ENCODE assay signal across 8 cellular contexts in genomic region chr4:71229477-71230257, GRCh38.
DNase-seq lines count a peak whose midpoint lies in the region; FAIRE-seq and TF ChIP-seq lines count a peak whose summit lies in the region.

No MANE protein-coding gene starts in this region.

- no peak overlapping the region for H4K5ac ChIP-seq in H1 (ENCODE audit: insufficient read length, low read depth, low read length)

- H2AK5ac ChIP-seq in H1 (ENCODE audit: low read depth, low read length), result no peak overlapping the region

- TF ChIP-seq EP300 in H1 (IDR thresholded peaks at IDR 0.05; ENCODE audit: borderline replicate concordance in 1 of 2, low read depth in 2 of 2, low read length in 2 of 2), result no peak

- no peaks in the 10 kb centered on the region for H3K36me3 Mint-ChIP-seq in mesothelial cell of epicardium
- no peaks in the 10 kb centered on the region for H3K36me3 Mint-ChIP-seq in activated T-cell treated with anti-CD3 and anti-CD28 coated beads, Interleukin-2, amount 50 U/mL, for 24 hours (ENCODE audit: low read depth)
- H3K36me3 Mint-ChIP-seq in CD8-positive, alpha-beta memory T cell, result peaks cover 0 to under 1% (median 0%) of the 10 kb centered on the region in 3 donors

- FAIRE-seq in H1 (lab: Jason Lieb, UNC), result peak; percentile 62

- no peak overlapping the region for H3K18ac ChIP-seq in H1 (ENCODE audit: extremely low read depth, low read length)

- no peaks in the 10 kb centered on the region for H3K9me3 Mint-ChIP-seq in mesothelial cell of epicardium
- no peaks in the 10 kb centered on the region for H3K9me3 Mint-ChIP-seq in activated T-cell treated with anti-CD3 and anti-CD28 coated beads, Interleukin-2, amount 50 U/mL, for 24 hours
- H3K9me3 Mint-ChIP-seq in CD8-positive, alpha-beta memory T cell, result no peaks in the 10 kb centered on the region

- H3K79me1 ChIP-seq in H1 (ENCODE audit: low read depth, low read length), result no peaks in the 10 kb centered on the region

- H2BK120ac ChIP-seq in H1 (replicated peaks; ENCODE audit: low read depth, low read length), result no peak overlapping the region

- no peak overlapping the region for H2BK20ac ChIP-seq in H1 (ENCODE audit: low read length)

- H3K27ac ChIP-seq in GM23248 (no peak overlapping the region), OCI-LY3 (ENCODE audit: low read length) (no peak overlapping the region), H1 (ENCODE audit: low read depth, low read length) (no peak overlapping the region)
- no peak overlapping the region for H3K27ac ChIP-seq in CD8-positive, alpha-beta memory T cell (ENCODE audit: low read depth, low read length)

- H3F3A ChIP-seq in GM23248 (ENCODE audit: insufficient read depth), result peaks cover 12% of the 10 kb centered on the region; the same call in 1 of the 2 replicates

- CTCF ChIA-PET in H1 (lab: Charles Lee; ENCODE audit: partially characterized antibody), result interaction anchor here (0.6 to 5.7 kb wide), 49 partner anchors 10 to 1713 kb away, joined by 3 to 69 read pairs (median 3); no protein-coding TSS in a partner anchor
- CTCF ChIA-PET in CD8-positive, alpha-beta memory T cell (lab: Charles Lee), result interaction anchor here (0.7 to 1.5 kb wide), 2 partner anchors 8 to 32 kb away, joined by 3 read pairs; no protein-coding TSS in a partner anchor

- H3K4me3 Mint-ChIP-seq in mesothelial cell of epicardium, result peak overlapping the region; percentile 11
- H3K4me3 Mint-ChIP-seq in activated T-cell treated with anti-CD3 and anti-CD28 coated beads, Interleukin-2, amount 50 U/mL, for 24 hours, result no peak overlapping the region
- no peak overlapping the region for H3K4me3 Mint-ChIP-seq in CD8-positive, alpha-beta memory T cell

- no peak overlapping the region for H2AFZ ChIP-seq in GM23248
- no peak overlapping the region for H2AFZ ChIP-seq in OCI-LY3 (ENCODE audit: low read depth, low read length)
- peak overlapping the region; percentile 78; the same call in 1 of the 2 replicates for H2AFZ ChIP-seq in H1 (ENCODE audit: low read length)

- H4K8ac ChIP-seq in H1 (ENCODE audit: extremely low read depth, insufficient read depth, low read length), result no peak overlapping the region

- no peak overlapping the region for H3K56ac ChIP-seq in H1 (replicated peaks; ENCODE audit: insufficient read length, low read depth, low read length)

- H3K4me2 ChIP-seq in GM23248 (ENCODE audit: unreplicated experiment) (no peak overlapping the region), OCI-LY3 (ENCODE audit: low read length) (peak overlapping the region; percentile 54), H1 (ENCODE audit: insufficient read depth in 1 of 2, low read depth in 2 of 2, low read length in 2 of 2) (no peak overlapping the region; a peak in 1 of 4 replicates)

- H3K9me2 ChIP-seq in GM23248 (ENCODE audit: insufficient read depth), result no peaks in the 10 kb centered on the region

- no peak overlapping the region for H3K4ac ChIP-seq in H1 (replicated peaks; ENCODE audit: insufficient read length, low read depth, low read length)

- TF ChIP-seq CTCF in OCI-LY3 (IDR thresholded peaks at IDR 0.05; ENCODE audit: low read depth, low read length), result peak; percentile 68
- peak; percentile 51 to 66 (median 60) for TF ChIP-seq CTCF in H1 (IDR thresholded peaks at IDR 0.05; ENCODE audit: control extremely low read depth in 1 of 3, insufficient read depth in 1 of 3, low read depth in 1 of 3, low read length in 3 of 3)
- TF ChIP-seq CTCF in mesothelial cell of epicardium (IDR thresholded peaks at IDR 0.05; ENCODE audit: unreplicated experiment), result peak; percentile 43

- H3K14ac ChIP-seq in H1 (ENCODE audit: insufficient read length), result no peak overlapping the region

- no peak overlapping the region for H2BK15ac ChIP-seq in H1 (ENCODE audit: low read length)

- H3K23me2 ChIP-seq in H1 (ENCODE audit: low read depth, low read length), result no peaks in the 10 kb centered on the region

- peaks cover 48% of the 10 kb centered on the region for H3K4me1 Mint-ChIP-seq in mesothelial cell of epicardium
- H3K4me1 Mint-ChIP-seq in activated T-cell treated with anti-CD3 and anti-CD28 coated beads, Interleukin-2, amount 50 U/mL, for 24 hours (ENCODE audit: low read depth), result no peaks in the 10 kb centered on the region
- peaks cover 0 to 6% (median 2%) of the 10 kb centered on the region in 3 donors for H3K4me1 Mint-ChIP-seq in CD8-positive, alpha-beta memory T cell

- H3K9ac ChIP-seq in GM23248, result no peak overlapping the region
- no peak overlapping the region for H3K9ac ChIP-seq in OCI-LY3 (ENCODE audit: low read length)
- no peak overlapping the region for H3K9ac ChIP-seq in H1 (replicated peaks in 1 of 4; ENCODE audit: extremely low read depth in 1 of 4, low read depth in 3 of 4, low read length in 3 of 4)

- H4K91ac ChIP-seq in H1 (replicated peaks; ENCODE audit: insufficient read length, low read length), result no peak overlapping the region

- POLR2A ChIA-PET in H1 (lab: Charles Lee; ENCODE audit: partially characterized antibody), result no interaction called here
- POLR2A ChIA-PET in CD8-positive, alpha-beta memory T cell (lab: Charles Lee), result no interaction called here

- H3K27me3 Mint-ChIP-seq in mesothelial cell of epicardium (ENCODE audit: low read depth), result no peaks in the 10 kb centered on the region
- peaks cover 3% of the 10 kb centered on the region for H3K27me3 Mint-ChIP-seq in activated T-cell treated with anti-CD3 and anti-CD28 coated beads, Interleukin-2, amount 50 U/mL, for 24 hours
- H3K27me3 Mint-ChIP-seq in CD8-positive, alpha-beta memory T cell, result peaks cover 0 to 4% of the 10 kb centered on the region in 2 donors

- peaks cover 17% of the 10 kb centered on the region for H3K4me1 ChIP-seq in GM23248 (ENCODE audit: insufficient read depth)
- peaks cover 12% of the 10 kb centered on the region for H3K4me1 ChIP-seq in OCI-LY3 (ENCODE audit: low read length)
- peaks cover 0 to 9% (median 5%) of the 10 kb centered on the region in 4 experiments; a peak in 4 of 7 replicates for H3K4me1 ChIP-seq in H1 (replicated peaks in 1 of 4; ENCODE audit: control insufficient read depth in 3 of 4, insufficient read depth in 4 of 4, low read length in 3 of 4)
- H3K4me1 ChIP-seq in CD8-positive, alpha-beta memory T cell (ENCODE audit: insufficient read depth, low read length), result no peaks in the 10 kb centered on the region

- peak; percentile 68 for DNase-seq in DMS 273 (lab: John Stamatoyannopoulos, UW; ENCODE audit: unreplicated experiment)
- peak; percentile 79 for DNase-seq in GM23248
- DNase-seq in H1 (ENCODE audit: low read depth in 1 of 2, low spot score in 2 of 2), result peak in 1 of 2 experiments; percentile 5
- peak in 1 of 2 experiments; percentile 41 for DNase-seq in mesothelial cell of epicardium (ENCODE audit: low spot score in 2 of 2, unreplicated experiment in 2 of 2)
- no peak for DNase-seq in activated T-cell treated with anti-CD3 and anti-CD28 coated beads, Interleukin-2, amount 50 U/mL, for 24 hours
- no peak for DNase-seq in CD8-positive, alpha-beta memory T cell
- no peak for DNase-seq in NCI-H146 (lab: John Stamatoyannopoulos, UW)

- H3K27ac Mint-ChIP-seq in mesothelial cell of epicardium, result peak overlapping the region; percentile 28
- no peak overlapping the region for H3K27ac Mint-ChIP-seq in activated T-cell treated with anti-CD3 and anti-CD28 coated beads, Interleukin-2, amount 50 U/mL, for 24 hours
- H3K27ac Mint-ChIP-seq in CD8-positive, alpha-beta memory T cell, result peak overlapping the region in 1 of 8 donors; percentile 24

- no peak overlapping the region for H3K23ac ChIP-seq in H1 (ENCODE audit: insufficient read length)

- H3K79me2 ChIP-seq in GM23248 (ENCODE audit: insufficient read depth) (no peaks in the 10 kb centered on the region; the same call in 1 of the 2 replicates), OCI-LY3 (ENCODE audit: low read length) (no peaks in the 10 kb centered on the region), H1 (ENCODE audit: control insufficient read depth in 1 of 2, insufficient read depth in 2 of 2, low read length in 2 of 2) (no peaks in the 10 kb centered on the region)

- H3K9me3 ChIP-seq in GM23248 (ENCODE audit: low read depth), result no peaks in the 10 kb centered on the region
- H3K9me3 ChIP-seq in OCI-LY3 (ENCODE audit: insufficient read depth, low read length), result no peaks in the 10 kb centered on the region
- no peaks in the 10 kb centered on the region for H3K9me3 ChIP-seq in H1 (ENCODE audit: insufficient read depth in 2 of 2, low read depth in 1 of 2, low read length in 1 of 2)
- no peaks in the 10 kb centered on the region for H3K9me3 ChIP-seq in CD8-positive, alpha-beta memory T cell (ENCODE audit: low read length)

- no peaks in the 10 kb centered on the region for H3K36me3 ChIP-seq in GM23248 (ENCODE audit: low read depth)
- H3K36me3 ChIP-seq in OCI-LY3 (replicated peaks; ENCODE audit: low read depth, low read length), result no peaks in the 10 kb centered on the region
- H3K36me3 ChIP-seq in H1 (ENCODE audit: control insufficient read depth in 2 of 4, insufficient read depth in 4 of 4, low read length in 3 of 4), result no peaks in the 10 kb centered on the region
- H3K36me3 ChIP-seq in CD8-positive, alpha-beta memory T cell (ENCODE audit: insufficient read depth, low read length), result no peaks in the 10 kb centered on the region

- peak; percentile 70 to 72 for TF ChIP-seq RAD21 in H1 (IDR thresholded peaks at IDR 0.05 in 1 of 2, conservative IDR thresholded peaks at IDR 0.05 in 1 of 2; ENCODE audit: low read depth in 2 of 2, low read length in 2 of 2)

- H3K4me3 ChIP-seq in GM23248 (no peak overlapping the region), OCI-LY3 (ENCODE audit: low read length) (no peak overlapping the region), H1 (ENCODE audit: extremely low read depth in 1 of 4, insufficient read depth in 2 of 4, low read depth in 3 of 4, low read length in 4 of 4) (no peak overlapping the region)
- no peak overlapping the region for H3K4me3 ChIP-seq in CD8-positive, alpha-beta memory T cell (ENCODE audit: low read length)

- H4K20me1 ChIP-seq in GM23248 (ENCODE audit: insufficient read depth) (no peaks in the 10 kb centered on the region), OCI-LY3 (ENCODE audit: insufficient read depth, low read length) (no peaks in the 10 kb centered on the region), H1 (replicated peaks in 1 of 2; ENCODE audit: control insufficient read depth in 1 of 2, insufficient read depth in 2 of 2, low read length in 2 of 2) (no peaks in the 10 kb centered on the region)

- H3K27me3 ChIP-seq in GM23248 (replicated peaks; ENCODE audit: insufficient read depth), result no peaks in the 10 kb centered on the region
- H3K27me3 ChIP-seq in OCI-LY3 (ENCODE audit: low read depth, low read length), result peaks cover 21% of the 10 kb centered on the region
- H3K27me3 ChIP-seq in H1 (replicated peaks in 1 of 4; ENCODE audit: control insufficient read depth in 3 of 4, extremely low read depth in 1 of 4, insufficient read depth in 3 of 4, low read length in 3 of 4), result no peaks in the 10 kb centered on the region
- H3K27me3 ChIP-seq in CD8-positive, alpha-beta memory T cell (ENCODE audit: insufficient read depth, low read length, poor library complexity, severe bottlenecking), result no peaks in the 10 kb centered on the region

- 36 to 41% methylated on average over 9 of the region's 9 CpGs for WGBS in GM23248 (ENCODE audit: low coverage in 1 of 2, low lambda C conversion rate in 2 of 2, missing lambda C conversion rate in 2 of 2), 2 experiments
- 49% methylated on average over 9 of the region's 9 CpGs; no CpG with 5 or more reads in 1 of the 2 experiments for WGBS in H1 (ENCODE audit: extremely low coverage in 1 of 2, insufficient coverage in 1 of 2, insufficient read length in 1 of 2, insufficient replicate concordance in 2 of 2, low coverage in 1 of 2, low lambda C conversion rate in 2 of 2, missing lambda C conversion rate in 1 of 2), 2 experiments

- TF ChIP-seq POLR2A in H1 (IDR thresholded peaks at IDR 0.05; ENCODE audit: control extremely low read depth in 1 of 2, low read depth in 2 of 2, low read length in 2 of 2), result no peak

- in situ Hi-C loops in GM23248 (cut with MboI), result no loop called here

- H2BK5ac ChIP-seq in H1 (ENCODE audit: low read depth, low read length), result no peak overlapping the region

- H2BK12ac ChIP-seq in H1 (ENCODE audit: low read depth, low read length), result no peak overlapping the region

Comparison
In these comparisons a context has a peak if more than half of its experiments do, and no peak if none do; other contexts are left out.
1. DNase-seq: peak in DMS 273 (single experiment) and GM23248 (single experiment); none in activated T-cell treated with anti-CD3 and anti-CD28 coated beads, Interleukin-2, amount 50 U/mL, for 24 hours (single experiment), CD8-positive, alpha-beta memory T cell (0 of 5) and NCI-H146 (single experiment).
2. Peak in every context shown above with its lines, with median percentiles within 50 percentile points of each other: CTCF ChIP-seq.